Comparison of ENCODE assay signal across 8 cellular contexts in the genomic region with DNA sequence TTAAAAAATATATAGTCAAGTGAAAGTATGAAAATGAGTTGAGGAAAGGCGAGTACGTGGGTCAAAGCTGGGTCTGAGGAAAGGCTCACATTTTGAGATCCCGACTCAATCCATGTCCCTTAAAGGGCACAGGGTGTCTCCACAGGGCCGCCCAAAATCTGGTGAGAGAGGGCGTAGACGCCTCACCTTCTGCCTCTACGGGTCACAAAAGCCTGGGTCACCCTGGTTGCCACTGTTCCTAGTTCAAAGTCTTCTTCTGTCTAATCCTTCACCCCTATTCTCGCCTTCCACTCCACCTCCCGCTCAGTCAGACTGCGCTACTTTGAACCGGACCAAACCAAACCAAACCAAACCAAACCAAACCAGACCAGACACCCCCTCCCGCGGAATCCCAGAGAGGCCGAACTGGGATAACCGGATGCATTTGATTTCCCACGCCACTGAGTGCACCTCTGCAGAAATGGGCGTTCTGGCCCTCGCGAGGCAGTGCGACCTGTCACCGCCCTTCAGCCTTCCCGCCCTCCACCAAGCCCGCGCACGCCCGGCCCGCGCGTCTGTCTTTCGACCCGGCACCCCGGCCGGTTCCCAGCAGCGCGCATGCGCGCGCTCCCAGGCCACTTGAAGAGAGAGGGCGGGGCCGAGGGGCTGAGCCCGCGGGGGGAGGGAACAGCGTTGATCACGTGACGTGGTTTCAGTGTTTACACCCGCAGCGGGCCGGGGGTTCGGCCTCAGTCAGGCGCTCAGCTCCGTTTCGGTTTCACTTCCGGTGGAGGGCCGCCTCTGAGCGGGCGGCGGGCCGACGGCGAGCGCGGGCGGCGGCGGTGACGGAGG. TPM values are rescaled to one million over a fixed set of nuclear protein-coding genes. Genes with fewer than 3 reads are reported as not detected.
DNase-seq lines count a peak whose midpoint lies in the region; ATAC-seq, FAIRE-seq and TF ChIP-seq lines count a peak whose summit lies in the region.

A gene (plus strand): TSS at position 728 of the 831 bp plus-strand sequence. CDS start 261 bp downstream, outside the sequence.

- peak within 1 kb of the TSS; percentile 79 for H3K4me3 ChIP-seq in Caco-2 (ENCODE audit: low read depth, low read length)
- peak within 1 kb of the TSS; percentile 47 for H3K4me3 ChIP-seq in NT2/D1 (ENCODE audit: insufficient read length, low read depth)
- peak within 1 kb of the TSS; percentile 88 for H3K4me3 ChIP-seq in endocrine pancreas (ENCODE audit: control insufficient read depth, insufficient read depth, low read length)

- no peaks in the 10 kb centered on the region for H3K27me3 ChIP-seq in Caco-2 (replicated peaks; ENCODE audit: control insufficient read depth, insufficient read depth, low read length)
- H3K27me3 ChIP-seq in NT2/D1 (ENCODE audit: insufficient read depth, insufficient read length) = no peaks in the 10 kb centered on the region
- no peaks in the 10 kb centered on the region for H3K27me3 ChIP-seq in endocrine pancreas (ENCODE audit: control insufficient read depth, insufficient read depth, low read length)

- H3K27ac Mint-ChIP-seq in Caco-2 (ENCODE audit: unreplicated experiment) = peak within 1 kb of the TSS; percentile 97
- H3K27ac Mint-ChIP-seq in activated CD8-positive, alpha-beta memory T cell treated with anti-CD3 and anti-CD28 coated beads, Interleukin-2, amount 10 ng/mL, durations not matched to agents 7 days and 5 days = peak within 1 kb of the TSS; percentile 96

- peak; percentile 85 for ATAC-seq in GM21381 (IDR thresholded peaks at IDR 0.05; ENCODE audit: unreplicated experiment)
- peak; percentile 87 for ATAC-seq in activated CD8-positive, alpha-beta memory T cell treated with anti-CD3 and anti-CD28 coated beads, Interleukin-2, amount 10 ng/mL, durations not matched to agents 7 days and 5 days

- peaks cover 8% of the 10 kb centered on the region for H3K36me3 Mint-ChIP-seq in Caco-2 (ENCODE audit: insufficient read depth, unreplicated experiment)
- peaks cover 5% of the 10 kb centered on the region for H3K36me3 Mint-ChIP-seq in activated CD8-positive, alpha-beta memory T cell treated with anti-CD3 and anti-CD28 coated beads, Interleukin-2, amount 10 ng/mL, durations not matched to agents 7 days and 5 days

- H3K4me1 Mint-ChIP-seq in Caco-2 (ENCODE audit: low read depth, unreplicated experiment) = peaks cover 11% of the 10 kb centered on the region
- peaks cover 29% of the 10 kb centered on the region for H3K4me1 Mint-ChIP-seq in activated CD8-positive, alpha-beta memory T cell treated with anti-CD3 and anti-CD28 coated beads, Interleukin-2, amount 10 ng/mL, durations not matched to agents 7 days and 5 days

- H3K9ac ChIP-seq in NT2/D1 (ENCODE audit: insufficient read length, low read depth) = peak within 1 kb of the TSS; percentile 72
- peak within 1 kb of the TSS; percentile 89 for H3K9ac ChIP-seq in endocrine pancreas (ENCODE audit: control insufficient read depth, insufficient read depth, low read length)

- intact Hi-C loops in Caco-2 (cut with micrococcal nuclease; ENCODE audit: unreplicated experiment) = loop anchor here (1.0 to 5.0 kb wide), 2 partner anchors 9 to 64 kb away; no protein-coding TSS in a partner anchor

- H3K9me3 ChIP-seq in Caco-2 (no peaks in the 10 kb centered on the region), NT2/D1 (ENCODE audit: insufficient read depth, low read length) (no peaks in the 10 kb centered on the region), endocrine pancreas (ENCODE audit: control insufficient read depth, low read length) (no peaks in the 10 kb centered on the region)

- no peak for FAIRE-seq in HTR-8/SVneo (lab: Jason Lieb, UNC)

- no peaks in the 10 kb centered on the region for H3K36me3 ChIP-seq in Caco-2 (ENCODE audit: control insufficient read depth, insufficient read depth, low read length)
- H3K36me3 ChIP-seq in NT2/D1 (ENCODE audit: insufficient read depth, insufficient read length, low read length) = no peaks in the 10 kb centered on the region
- no peaks in the 10 kb centered on the region for H3K36me3 ChIP-seq in endocrine pancreas (ENCODE audit: control insufficient read depth, insufficient read depth, low read length)

- H3K9me3 Mint-ChIP-seq in Caco-2 (ENCODE audit: unreplicated experiment) = no peaks in the 10 kb centered on the region
- no peaks in the 10 kb centered on the region for H3K9me3 Mint-ChIP-seq in activated CD8-positive, alpha-beta memory T cell treated with anti-CD3 and anti-CD28 coated beads, Interleukin-2, amount 10 ng/mL, durations not matched to agents 7 days and 5 days (ENCODE audit: low read depth)

- H3K4me1 ChIP-seq in Caco-2 (peaks cover 7% of the 10 kb centered on the region), NT2/D1 (ENCODE audit: insufficient read depth, insufficient read length) (no peaks in the 10 kb centered on the region), endocrine pancreas (ENCODE audit: control insufficient read depth, insufficient read depth, low read length) (peaks cover 7% of the 10 kb centered on the region)

- peak within 1 kb of the TSS; percentile 96 for H3K4me3 Mint-ChIP-seq in Caco-2 (ENCODE audit: unreplicated experiment)
- peak within 1 kb of the TSS; percentile 98 for H3K4me3 Mint-ChIP-seq in activated CD8-positive, alpha-beta memory T cell treated with anti-CD3 and anti-CD28 coated beads, Interleukin-2, amount 10 ng/mL, durations not matched to agents 7 days and 5 days

- POLR2A ChIA-PET in Caco-2 (lab: Charles Lee) = interaction anchor here (0.5 to 0.6 kb wide), 2 partner anchors 9 to 23 kb away, joined by 3 to 6 read pairs; no protein-coding TSS in a partner anchor

- CTCF ChIA-PET in Caco-2 (lab: Charles Lee) = no interaction called here
- CTCF ChIA-PET in activated CD8-positive, alpha-beta memory T cell treated with anti-CD3 and anti-CD28 coated beads, Interleukin-2, amount 10 ng/mL, durations not matched to agents 7 days and 5 days (lab: Charles Lee) = interaction anchor here (1.2 kb wide), 1 partner anchor 10 kb away, joined by 3 read pairs; no protein-coding TSS in a partner anchor

- H3K27me3 Mint-ChIP-seq in Caco-2 (ENCODE audit: insufficient read depth, unreplicated experiment) = no peaks in the 10 kb centered on the region
- no peaks in the 10 kb centered on the region for H3K27me3 Mint-ChIP-seq in activated CD8-positive, alpha-beta memory T cell treated with anti-CD3 and anti-CD28 coated beads, Interleukin-2, amount 10 ng/mL, durations not matched to agents 7 days and 5 days

- peak; percentile 92 for DNase-seq in Caco-2
- peak; percentile 62 for DNase-seq in HTR-8/SVneo (ENCODE audit: insufficient read length, low spot score)
- peak; percentile 58 for DNase-seq in NT2/D1 (ENCODE audit: low read depth, low spot score)
- DNase-seq in activated CD8-positive, alpha-beta memory T cell treated with anti-CD3 and anti-CD28 coated beads, Interleukin-2, amount 10 ng/mL, durations not matched to agents 7 days and 5 days = peak; percentile 95
- peak; percentile 96 for DNase-seq in mesenteric fat pad (ENCODE audit: low spot score)
- peak; percentile 82 for DNase-seq in stimulated activated CD8-positive, alpha-beta memory T cell treated with anti-CD3 and anti-CD28 coated beads, Interleukin-15, amount 100 ng/mL, for 1 hour (ENCODE audit: low read depth)

- TSS peak; percentile 66 for BruUV-seq in Caco-2 (replicated peaks; lab: Mats Ljungman, UMichigan)

- TF ChIP-seq CTCF in Caco-2 (IDR thresholded peaks at IDR 0.05; ENCODE audit: insufficient read depth in 1 of 2, low read depth in 1 of 2, low read length in 1 of 2, severe bottlenecking in 1 of 2, unreplicated experiment in 1 of 2) = no peak

RNA-seq across cellular contexts. Expression of the gene that starts here (rescaled TPM):
- total RNA-seq in Caco-2 (2022) (53.8 and 56.8 TPM in 2 replicates), mesenteric fat pad (30.8 TPM)
- 10 to 100 TPM; 50.4 to 55.1 TPM for total RNA-seq in activated CD8-positive, alpha-beta memory T cell treated with anti-CD3 and anti-CD28 coated beads, Interleukin-2, amount 10 ng/mL, durations not matched to agents 7 days and 5 days

Comparison
In these comparisons a context has a peak if more than half of its experiments do, and no peak if none do; other contexts are left out.
1. Peak in every context shown above with its lines: DNase-seq, ATAC-seq and H3K4me3 ChIP-seq.